ENCODE assay signal across 7 cellular contexts in the genomic region with DNA sequence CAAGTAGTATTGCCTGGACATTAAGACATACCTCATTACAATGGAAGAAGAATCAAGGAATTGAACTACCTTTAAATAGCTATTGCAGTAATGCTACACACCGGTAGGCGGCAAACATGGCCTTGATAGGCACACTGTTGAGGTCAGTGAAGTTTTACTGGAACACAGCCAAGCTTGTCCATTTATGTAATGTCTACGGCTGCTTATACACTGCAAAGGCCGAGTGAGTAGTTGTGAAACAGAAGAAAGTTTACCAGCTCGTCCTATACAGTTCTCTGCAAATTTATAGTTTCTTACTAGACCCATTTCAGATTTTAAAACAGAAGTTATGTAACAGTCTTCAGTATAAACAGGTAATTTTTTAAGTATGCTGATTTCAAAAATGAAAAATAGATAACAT. TPM values are rescaled to one million over a fixed set of nuclear protein-coding genes. Genes with fewer than 3 reads are reported as not detected.
DNase-seq lines count a peak whose midpoint lies in the region; ATAC-seq, FAIRE-seq and TF ChIP-seq lines count a peak whose summit lies in the region.

No MANE protein-coding gene starts in this region.

- H3K4me3 Mint-ChIP-seq in endothelial cell (ENCODE audit: unreplicated experiment) (no peak overlapping the region), memory B cell (no peak overlapping the region)

- no peak overlapping the region for H3K27ac Mint-ChIP-seq in endothelial cell (ENCODE audit: unreplicated experiment)
- peak overlapping the region; percentile 14 for H3K27ac Mint-ChIP-seq in memory B cell

- peak; percentile 98 for FAIRE-seq in urothelium cell line (lab: Jason Lieb, UNC)

- DNase-seq in HS-27A (ENCODE audit: low read depth) = peak; percentile 77
- DNase-seq in RPMI7951 (ENCODE audit: low read depth) = peak; percentile 89
- peak; percentile 67 for DNase-seq in endothelial cell (ENCODE audit: low spot score)
- DNase-seq in memory B cell (ENCODE audit: low spot score in 2 of 2) = peak in 1 of 2 donors; percentile 32
- DNase-seq in urothelium cell line (ENCODE audit: low spot score) = peak; percentile 85
- no peak for DNase-seq in T-helper 9 cell

- peak; percentile 54 for ATAC-seq in memory B cell (ENCODE audit: low read depth)

- no peaks in the 10 kb centered on the region for H3K9me3 Mint-ChIP-seq in endothelial cell (ENCODE audit: unreplicated experiment)
- H3K9me3 Mint-ChIP-seq in memory B cell = no peaks in the 10 kb centered on the region

- peaks cover 6% of the 10 kb centered on the region for H3K36me3 Mint-ChIP-seq in endothelial cell (ENCODE audit: low read depth, unreplicated experiment)
- peaks cover 20% of the 10 kb centered on the region for H3K36me3 Mint-ChIP-seq in memory B cell

- TF ChIP-seq CTCF in GM12873 (IDR thresholded peaks at IDR 0.05; ENCODE audit: insufficient read depth, low read depth, low read length, missing control alignments) (peak; percentile 87), endothelial cell (IDR thresholded peaks at IDR 0.05; ENCODE audit: unreplicated experiment) (peak; percentile 74)

- H3K27me3 Mint-ChIP-seq in endothelial cell (ENCODE audit: unreplicated experiment) (peaks cover 4% of the 10 kb centered on the region), memory B cell (no peaks in the 10 kb centered on the region)

- peaks cover 21% of the 10 kb centered on the region for H3K4me1 Mint-ChIP-seq in endothelial cell (ENCODE audit: unreplicated experiment)
- no peaks in the 10 kb centered on the region for H3K4me1 Mint-ChIP-seq in memory B cell

RNA-seq across cellular contexts. Expression of a gene that starts 38.8 kb away (rescaled TPM):
- 54.5 and 61.0 TPM in 2 replicates for total RNA-seq in RPMI7951 (2014; rRNA removed; shearing (Covaris generic))
- total RNA-seq in endothelial cell (ENCODE audit: unreplicated experiment) = 173 TPM
